In the genomic region with DNA sequence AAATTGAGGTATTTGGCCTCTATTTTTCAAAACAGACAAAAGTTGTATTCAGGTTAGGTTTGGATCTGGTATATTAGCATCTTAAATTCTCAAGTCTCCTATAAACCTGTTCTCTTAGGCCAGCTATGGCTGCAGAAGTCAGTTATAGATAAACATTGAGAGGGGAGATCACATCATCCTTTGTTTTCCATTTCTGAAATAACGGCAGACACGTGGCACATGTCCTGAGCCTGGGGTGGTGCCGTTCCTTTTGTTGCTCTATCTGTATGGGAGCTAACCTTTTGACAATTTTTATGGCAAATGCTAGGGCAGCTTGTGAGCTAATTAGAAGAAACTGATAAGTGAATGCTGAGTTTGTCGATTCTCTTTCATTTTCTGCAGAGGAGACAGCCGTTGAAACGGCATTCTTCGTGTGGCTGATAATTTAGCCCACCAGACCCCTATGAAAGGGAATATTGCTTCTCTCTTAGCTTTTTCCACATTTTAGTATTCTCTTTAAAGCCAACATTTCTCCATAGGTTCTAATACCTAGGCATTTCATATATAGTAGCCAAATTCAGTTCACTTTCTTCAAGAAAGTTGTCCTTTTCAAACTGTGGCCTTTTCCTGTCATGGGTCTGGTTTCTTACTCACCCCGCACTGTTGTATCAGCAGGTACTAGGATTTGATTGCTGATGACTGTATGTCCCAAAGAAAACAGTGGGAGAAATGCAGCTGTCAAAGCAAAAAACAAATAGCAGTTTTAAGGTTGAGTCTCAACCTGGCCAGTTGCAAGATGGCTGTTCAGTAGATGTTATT, we compare ENCODE assay signal across 16 cellular contexts.
"Had no signal": no experiment of that assay in that cellular context is flagged by ENCODE, and none has a peak within 500 bp of the region (broad histone marks: within the 10 kb centered on the region; RNA-seq: fewer than 3 reads in every experiment).

No MANE protein-coding gene starts in this region.

- H2AFZ ChIP-seq: neural progenitor cell, parathyroid adenoma had no signal

- DNase-seq: activated CD4-positive, alpha-beta T cell treated with anti-CD3 and anti-CD28 coated beads, Interleukin-2, amount 50 U/mL, for 48 hours; activated CD4-positive, CD25-positive, alpha-beta regulatory T cell treated with anti-CD3 and anti-CD28 coated beads, Interleukin-2, amount 50 U/mL, for 72 hours; activated CD8-positive, alpha-beta memory T cell treated with anti-CD3 and anti-CD28 coated beads, Interleukin-2, amount 10 ng/mL, durations not matched to agents 7 days and 5 days; activated effector memory CD4-positive, alpha-beta T cell treated with anti-CD3 and anti-CD28 coated beads, Interleukin-2, amount 50 U/mL, for 16 hours; activated T-cell treated with anti-CD3 and anti-CD28 coated beads, Interleukin-2, amount 50 U/mL, for 4 hours; amniotic stem cell; brain microvascular endothelial cell; foreskin melanocyte; small intestine; tibial artery had no signal

- H3K9ac ChIP-seq: neural progenitor cell, parathyroid adenoma had no signal

- H3K27ac ChIP-seq: brain microvascular endothelial cell, neural progenitor cell, parathyroid adenoma, tibial artery, vagina had no signal

- H3K27me3 ChIP-seq: brain microvascular endothelial cell, neural progenitor cell, tibial artery, vagina had no signal

- H3K4me2 ChIP-seq: neural progenitor cell had no signal

- H3K4me3 ChIP-seq: neural progenitor cell, tibial artery, vagina had no signal

- H3K4me1 ChIP-seq: neural progenitor cell, parathyroid adenoma had no signal

- H3K9me3 ChIP-seq: tibial artery, vagina had no signal

- ATAC-seq: activated CD8-positive, alpha-beta memory T cell treated with anti-CD3 and anti-CD28 coated beads, Interleukin-2, amount 10 ng/mL, durations not matched to agents 7 days and 5 days; activated naive CD4-positive, alpha-beta T cell treated with anti-CD3 and anti-CD28 coated beads, Interleukin-2, amount 50 U/mL, for 72 hours; activated T-cell treated with anti-CD3 and anti-CD28 coated beads, Interleukin-2, amount 50 U/mL, for 4 hours; left lobe of liver; stimulated activated effector memory CD8-positive, alpha-beta T cell treated with anti-CD3 and anti-CD28 coated beads, Interleukin-12 subunit alpha, Interleukin-12 subunit beta, amount 100 ng/mL, for 72 hours had no signal

- H3K36me3 ChIP-seq: brain microvascular endothelial cell, neural progenitor cell, tibial artery, vagina had no signal
